In genomic region chr14:91892918-91893527, GRCh38 we compare ENCODE assay signal across 1 cellular context.
TF ChIP-seq lines count a peak whose summit lies in the region.

No MANE protein-coding gene starts in this region.

TF ChIP-seq in HepG2, 621 proteins besides CTCF, POLR2A, EP300 and RAD21 (continued from another document):
- no peak for TF ChIP-seq RERE (CRISPR knock-in tag; IDR thresholded peaks at IDR 0.05; ENCODE audit: low read depth)
